Comparison of ENCODE assay signal across 20 cellular contexts in the genomic region with DNA sequence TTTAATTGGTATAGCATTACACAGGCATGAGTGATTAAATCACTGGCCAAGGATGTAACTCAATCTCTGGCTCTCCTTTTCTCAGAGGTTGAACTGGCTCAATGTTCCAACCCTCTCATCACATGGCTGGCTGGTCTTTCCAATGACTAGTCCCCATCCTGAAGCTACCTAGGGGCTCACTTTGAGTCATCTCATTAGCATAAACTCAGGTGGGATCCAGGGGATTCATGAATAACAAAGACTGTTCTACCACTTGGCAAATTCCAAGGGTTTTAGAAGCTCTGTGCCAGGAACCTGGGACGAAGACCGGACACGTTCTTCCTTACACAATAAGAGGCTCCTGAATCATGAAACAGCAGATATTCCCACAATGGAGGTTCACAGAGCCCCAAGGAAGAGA.
"Had no signal": no experiment of that assay in that cellular context is flagged by ENCODE, and none has a peak within 500 bp of the region (broad histone marks: within the 10 kb centered on the region; RNA-seq: fewer than 3 reads in every experiment).

No MANE protein-coding gene starts in this region.

- DNase-seq: effector memory CD8-positive, alpha-beta T cell; erythroblast; foreskin melanocyte; head of caudate nucleus; left colon; natural killer cell; posterior cingulate gyrus; sigmoid colon; stimulated activated CD4-positive, alpha-beta T cell treated with anti-CD3 and anti-CD28 coated beads, Interleukin-2, amount 100 ng/mL, for 24 hours; stimulated activated CD4-positive, alpha-beta T cell treated with anti-CD3 and anti-CD28 coated beads, Interleukin-4, amount 100 ng/mL, for 4 hours; stimulated activated naive B cell treated with anti-CD40 and anti-IgM and Interleukin-4, amounts not matched to agents 10 μg/mL and 1 μg/mL and 100 μg/mL, for 72 hours; stimulated activated naive CD8-positive, alpha-beta T cell treated with anti-CD3 and anti-CD28 coated beads, Interleukin-15, amount 100 ng/mL, for 72 hours; substantia nigra; trophoblast cell had no signal

- ATAC-seq: effector memory CD8-positive, alpha-beta T cell; left colon; natural killer cell; stimulated activated naive B cell treated with anti-CD40 and anti-IgM and Interleukin-4, amounts not matched to agents 10 μg/mL and 1 μg/mL and 100 μg/mL, for 72 hours; stimulated activated naive CD8-positive, alpha-beta T cell treated with anti-CD3 and anti-CD28 coated beads, Interleukin-15, amount 100 ng/mL, for 72 hours had no signal

- H3K36me3 Mint-ChIP-seq: natural killer cell; stimulated activated naive B cell treated with anti-CD40 and anti-IgM and Interleukin-4, amounts not matched to agents 10 μg/mL and 1 μg/mL and 100 μg/mL, for 72 hours had no signal

- H3K4me1 Mint-ChIP-seq: natural killer cell; stimulated activated naive B cell treated with anti-CD40 and anti-IgM and Interleukin-4, amounts not matched to agents 10 μg/mL and 1 μg/mL and 100 μg/mL, for 72 hours; stimulated activated naive CD8-positive, alpha-beta T cell treated with anti-CD3 and anti-CD28 coated beads, Interleukin-15, amount 100 ng/mL, for 72 hours had no signal

- H3K9me3 Mint-ChIP-seq: effector memory CD8-positive, alpha-beta T cell; natural killer cell; stimulated activated naive CD8-positive, alpha-beta T cell treated with anti-CD3 and anti-CD28 coated beads, Interleukin-15, amount 100 ng/mL, for 72 hours had no signal

- H3K27me3 ChIP-seq: hepatocyte, right atrium auricular region, sigmoid colon had no signal

- H3K27ac Mint-ChIP-seq: effector memory CD8-positive, alpha-beta T cell; mesothelial cell of epicardium; natural killer cell; stimulated activated naive B cell treated with anti-CD40 and anti-IgM and Interleukin-4, amounts not matched to agents 10 μg/mL and 1 μg/mL and 100 μg/mL, for 72 hours had no signal

- H3K4me3 ChIP-seq: hepatocyte, right atrium auricular region, sigmoid colon, skin epidermis, thoracic aorta had no signal

- H3K36me3 ChIP-seq: right atrium auricular region, sigmoid colon, thoracic aorta had no signal

- H3K4me3 Mint-ChIP-seq: effector memory CD8-positive, alpha-beta T cell; mesothelial cell of epicardium; natural killer cell; neural crest cell; stimulated activated naive B cell treated with anti-CD40 and anti-IgM and Interleukin-4, amounts not matched to agents 10 μg/mL and 1 μg/mL and 100 μg/mL, for 72 hours; stimulated activated naive CD8-positive, alpha-beta T cell treated with anti-CD3 and anti-CD28 coated beads, Interleukin-15, amount 100 ng/mL, for 72 hours had no signal

- H3K27me3 Mint-ChIP-seq: stimulated activated naive CD8-positive, alpha-beta T cell treated with anti-CD3 and anti-CD28 coated beads, Interleukin-15, amount 100 ng/mL, for 72 hours had no signal

- H3K27ac ChIP-seq: hepatocyte, right atrium auricular region, sigmoid colon, skin epidermis, thoracic aorta had no signal

- H3K4me1 ChIP-seq: right atrium auricular region, sigmoid colon had no signal
